9 cellular contexts compared by ENCODE assay signal in genomic region chr7:91046322-91047088, GRCh38.
DNase-seq lines count a peak whose midpoint lies in the region; ATAC-seq and TF ChIP-seq lines count a peak whose summit lies in the region.
"Had no signal": no experiment of that assay in that cellular context is flagged by ENCODE, and none has a peak within 500 bp of the region (broad histone marks: within the 10 kb centered on the region; RNA-seq: fewer than 3 reads in every experiment).

No MANE protein-coding gene starts in this region.

- H3K27me3 ChIP-seq in muscle layer of duodenum (ENCODE audit: low read depth, low read length) = no peaks in the 10 kb centered on the region

- H3K9me3 ChIP-seq in muscle layer of duodenum (ENCODE audit: control insufficient read depth in 1 of 2, low read length in 2 of 2) = no peaks in the 10 kb centered on the region

- H3K27ac ChIP-seq in muscle layer of duodenum (ENCODE audit: low read length) = peak overlapping the region; percentile 32

- H3K27ac Mint-ChIP-seq in brain = peak overlapping the region in 1 of 5 experiments; percentile 62
- H3K27ac Mint-ChIP-seq: activated naive CD4-positive, alpha-beta T cell treated with anti-CD3 and anti-CD28 coated beads, Interleukin-2, amount 50 U/mL, for 24 hours had no signal

- DNase-seq in AG10803 (ENCODE audit: low read depth) (peak; percentile 44), HT-29 (ENCODE audit: low spot score) (peak; percentile 9), NCI-H524 treated with DMSO at 0.1 percent for 48 hours (lab: John Stamatoyannopoulos, UW) (no peak), NCI-H2171 treated with DMSO at 0.1 percent for 48 hours (lab: John Stamatoyannopoulos, UW) (no peak), HuH-7.5 (ENCODE audit: low spot score) (no peak)

- H3K4me3 ChIP-seq in AG10803 (ENCODE audit: low read length) (no peak overlapping the region), muscle layer of duodenum (ENCODE audit: low read depth in 1 of 2, low read length in 2 of 2) (no peak overlapping the region)

- peak; percentile 54 for TF ChIP-seq CTCF in AG10803 (conservative IDR thresholded peaks at IDR 0.05; ENCODE audit: low read length)
- TF ChIP-seq CTCF in brain (conservative IDR thresholded peaks at IDR 0.05) = peak; percentile 34 to 55

- no peaks in the 10 kb centered on the region for H3K36me3 ChIP-seq in muscle layer of duodenum (ENCODE audit: control insufficient read depth in 1 of 2, insufficient read depth in 2 of 2, low read length in 2 of 2)

- no peaks in the 10 kb centered on the region for H3K27me3 Mint-ChIP-seq in brain
- H3K27me3 Mint-ChIP-seq: activated naive CD4-positive, alpha-beta T cell treated with anti-CD3 and anti-CD28 coated beads, Interleukin-2, amount 50 U/mL, for 24 hours had no signal

- H3K36me3 Mint-ChIP-seq in brain = no peaks in the 10 kb centered on the region
- H3K36me3 Mint-ChIP-seq: activated naive CD4-positive, alpha-beta T cell treated with anti-CD3 and anti-CD28 coated beads, Interleukin-2, amount 50 U/mL, for 24 hours had no signal

- H3K4me3 Mint-ChIP-seq in brain = no peak overlapping the region
- H3K4me3 Mint-ChIP-seq: activated naive CD4-positive, alpha-beta T cell treated with anti-CD3 and anti-CD28 coated beads, Interleukin-2, amount 50 U/mL, for 24 hours had no signal

- ATAC-seq in GM18907 (IDR thresholded peaks at IDR 0.05; ENCODE audit: unreplicated experiment) = no peak

- H3K9me3 Mint-ChIP-seq in brain = no peaks in the 10 kb centered on the region
- H3K9me3 Mint-ChIP-seq: activated naive CD4-positive, alpha-beta T cell treated with anti-CD3 and anti-CD28 coated beads, Interleukin-2, amount 50 U/mL, for 24 hours had no signal

- no peaks in the 10 kb centered on the region for H3K4me1 ChIP-seq in muscle layer of duodenum (ENCODE audit: control insufficient read depth in 1 of 2, insufficient read depth in 2 of 2, low read length in 2 of 2)

- peaks cover 30% of the 10 kb centered on the region for H3K4me1 Mint-ChIP-seq in brain

Comparison
In these comparisons a context has a peak if more than half of its experiments do, and no peak if none do; other contexts are left out.
1. DNase-seq: peak in AG10803 (single experiment) and HT-29 (single experiment); none in NCI-H524 treated with DMSO at 0.1 percent for 48 hours (single experiment), NCI-H2171 treated with DMSO at 0.1 percent for 48 hours (single experiment) and HuH-7.5 (single experiment).